ENCODE assay signal across 8 cellular contexts in genomic region chr7:135281363-135281949, GRCh38. TPM values are rescaled to one million over a fixed set of nuclear protein-coding genes. Genes with fewer than 3 reads are reported as not detected.
DNase-seq lines count a peak whose midpoint lies in the region; ATAC-seq and TF ChIP-seq lines count a peak whose summit lies in the region.

No MANE protein-coding gene starts in this region.

- H3K36me3 Mint-ChIP-seq in nephron progenitor cell (ENCODE audit: low read depth) = no peaks in the 10 kb centered on the region

- ATAC-seq in GM21576 (IDR thresholded peaks at IDR 0.05; ENCODE audit: unreplicated experiment) = peak; percentile 99
- ATAC-seq in stimulated activated naive CD8-positive, alpha-beta T cell treated with anti-CD3 and anti-CD28 coated beads, Interleukin-15, amount 100 ng/mL, for 72 hours = peak; percentile 96

- no peak overlapping the region for H3K4me3 Mint-ChIP-seq in nephron progenitor cell
- no peak overlapping the region for H3K4me3 Mint-ChIP-seq in stimulated activated naive CD8-positive, alpha-beta T cell treated with anti-CD3 and anti-CD28 coated beads, Interleukin-15, amount 100 ng/mL, for 72 hours

- H3K27me3 Mint-ChIP-seq in nephron progenitor cell (ENCODE audit: low read depth, poor library complexity) = peaks cover 19% of the 10 kb centered on the region
- peaks cover 29% of the 10 kb centered on the region for H3K27me3 Mint-ChIP-seq in stimulated activated naive CD8-positive, alpha-beta T cell treated with anti-CD3 and anti-CD28 coated beads, Interleukin-15, amount 100 ng/mL, for 72 hours

- WGBS in esophagus squamous epithelium, 2 donors = 0% methylated on average over 6 to 7 of the region's 7 CpGs

- H3K27me3 ChIP-seq in esophagus squamous epithelium = no peaks in the 10 kb centered on the region

- DNase-seq in DMS79 (lab: John Stamatoyannopoulos, UW) (peak; percentile 80), OCI-M2 (lab: John Stamatoyannopoulos, UW; ENCODE audit: unreplicated experiment) (peak; percentile 79), activated T-cell treated with anti-CD3 and anti-CD28 coated beads for 24 hours (ENCODE audit: low read depth) (peak; percentile 74), esophagus squamous epithelium (lab: John Stamatoyannopoulos, UW) (peak; percentile 20), nephron progenitor cell (peak; percentile 80)
- DNase-seq in Jurkat, Clone E6-1 (ENCODE audit: low read depth, low spot score) = peak; percentile 83
- peak; percentile 76 to 78 for DNase-seq in stimulated activated naive CD8-positive, alpha-beta T cell treated with anti-CD3 and anti-CD28 coated beads, Interleukin-15, amount 100 ng/mL, for 72 hours

- H3K27ac Mint-ChIP-seq in nephron progenitor cell = no peak overlapping the region
- H3K27ac Mint-ChIP-seq in stimulated activated naive CD8-positive, alpha-beta T cell treated with anti-CD3 and anti-CD28 coated beads, Interleukin-15, amount 100 ng/mL, for 72 hours = peak overlapping the region in 1 of 2 donors; percentile 49

- no peak for TF ChIP-seq POLR2A in esophagus squamous epithelium (IDR thresholded peaks at IDR 0.05)

- no peaks in the 10 kb centered on the region for H3K36me3 ChIP-seq in esophagus squamous epithelium

- no peaks in the 10 kb centered on the region for H3K9me3 ChIP-seq in esophagus squamous epithelium

- no peak overlapping the region for H3K4me3 ChIP-seq in Jurkat, Clone E6-1 (ENCODE audit: low read length)
- H3K4me3 ChIP-seq in esophagus squamous epithelium = peak overlapping the region in 1 of 4 donors; percentile 10

- peak; percentile 88 to 98 (median 95) for TF ChIP-seq CTCF in esophagus squamous epithelium (IDR thresholded peaks at IDR 0.05)
- TF ChIP-seq CTCF in nephron progenitor cell (IDR thresholded peaks at IDR 0.05) = peak; percentile 92

- peaks cover 5% of the 10 kb centered on the region for H3K4me1 Mint-ChIP-seq in nephron progenitor cell
- H3K4me1 Mint-ChIP-seq in stimulated activated naive CD8-positive, alpha-beta T cell treated with anti-CD3 and anti-CD28 coated beads, Interleukin-15, amount 100 ng/mL, for 72 hours = peaks cover 24% of the 10 kb centered on the region

- peaks cover 0 to 9% (median 5%) of the 10 kb centered on the region in 3 donors for H3K4me1 ChIP-seq in esophagus squamous epithelium

- peaks cover 3% of the 10 kb centered on the region for H3K9me3 Mint-ChIP-seq in nephron progenitor cell
- H3K9me3 Mint-ChIP-seq in stimulated activated naive CD8-positive, alpha-beta T cell treated with anti-CD3 and anti-CD28 coated beads, Interleukin-15, amount 100 ng/mL, for 72 hours = peaks cover 0 to 7% of the 10 kb centered on the region in 2 donors

- no peak overlapping the region for H3K27ac ChIP-seq in esophagus squamous epithelium

- intact Hi-C loops in esophagus squamous epithelium (cut with DNase I) = loop anchor here (5.0 kb wide), 2 partner anchors 56 to 276 kb away; partner anchors contain the start of gene NUP205

RNA-seq across cellular contexts. Expression of gene STRA8, which starts 47.8 kb away (rescaled TPM):
- polyA plus RNA-seq in Jurkat, Clone E6-1 (2012; ENCODE audit: insufficient read depth, insufficient read length) = not detected
- not detected for total RNA-seq in esophagus squamous epithelium

Comparison
In these comparisons a context has a peak if more than half of its experiments do, and no peak if none do; other contexts are left out.
1. DNase-seq: peak in every context shown above with its lines; median percentile 83 in Jurkat, Clone E6-1; 80 in DMS79; 80 in nephron progenitor cell; 79 in OCI-M2; 77 in stimulated activated naive CD8-positive, alpha-beta T cell treated with anti-CD3 and anti-CD28 coated beads, Interleukin-15, amount 100 ng/mL, for 72 hours; 74 in activated T-cell treated with anti-CD3 and anti-CD28 coated beads for 24 hours; 20 in esophagus squamous epithelium.